In the genomic region with DNA sequence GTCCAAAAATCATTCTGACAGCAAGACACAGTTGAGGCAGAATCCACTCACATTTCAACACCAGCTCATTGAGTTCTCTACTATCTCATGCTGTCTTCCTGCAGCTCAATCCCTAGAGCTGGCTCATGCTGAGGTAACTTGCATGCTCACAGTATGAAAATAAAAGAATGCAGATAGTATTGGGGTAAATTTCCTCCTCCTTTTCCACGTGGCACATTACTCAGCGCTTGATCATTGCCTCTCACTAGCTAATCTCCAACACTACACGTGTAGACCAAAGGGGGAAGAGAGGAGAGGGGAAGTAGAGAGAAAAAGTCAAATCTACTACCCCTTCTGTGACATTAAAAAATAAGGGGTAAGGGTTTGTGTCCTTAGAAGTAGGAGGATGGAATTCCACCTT, we compare ENCODE assay signal across 1 cellular context.
TF ChIP-seq lines count a peak whose summit lies in the region.

No MANE protein-coding gene starts in this region.

TF ChIP-seq in IMR-90, 13 proteins besides CTCF, POLR2A, EP300 and RAD21:
- TF ChIP-seq MAZ (IDR thresholded peaks at IDR 0.05; ENCODE audit: borderline replicate concordance, low read depth, low read length) (no peak), NFE2L2 (IDR thresholded peaks at IDR 0.05; ENCODE audit: low read depth, low read length) (0 out of 2 replicates have a peak, but pooled peaks have one; percentile 30), CEBPB (IDR thresholded peaks at IDR 0.05; ENCODE audit: low read depth, low read length) (no peak; the same call in 1 of the 2 replicates), BHLHE40 (IDR thresholded peaks at IDR 0.05; ENCODE audit: low read depth, low read length) (peak; percentile 69), MXI1 (IDR thresholded peaks at IDR 0.05; ENCODE audit: borderline replicate concordance, low read depth, low read length) (peak; percentile 85)
- TF ChIP-seq, protein P1, sequence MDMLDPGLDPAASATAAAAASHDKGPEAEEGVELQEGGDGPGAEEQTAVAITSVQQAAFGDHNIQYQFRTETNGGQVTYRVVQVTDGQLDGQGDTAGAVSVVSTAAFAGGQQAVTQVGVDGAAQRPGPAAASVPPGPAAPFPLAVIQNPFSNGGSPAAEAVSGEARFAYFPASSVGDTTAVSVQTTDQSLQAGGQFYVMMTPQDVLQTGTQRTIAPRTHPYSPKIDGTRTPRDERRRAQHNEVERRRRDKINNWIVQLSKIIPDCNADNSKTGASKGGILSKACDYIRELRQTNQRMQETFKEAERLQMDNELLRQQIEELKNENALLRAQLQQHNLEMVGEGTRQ (IDR thresholded peaks at IDR 0.05; ENCODE audit: low read depth, low read length), result 0 out of 2 replicates have a peak, but pooled peaks have one; percentile 44
